12 cellular contexts compared by ENCODE assay signal in genomic region chr16:73054131-73054496, GRCh38. TPM values are rescaled to one million over a fixed set of nuclear protein-coding genes. Genes with fewer than 3 reads are reported as not detected.
A peak's percentile ranks its signal among the peaks of the same experiment; 100 is the strongest.
DNase-seq lines count a peak whose midpoint lies in the region; ATAC-seq and TF ChIP-seq lines count a peak whose summit lies in the region.
"Had no signal": no experiment of that assay in that cellular context is flagged by ENCODE, and none has a peak within 500 bp of the region (broad histone marks: within the 10 kb centered on the region; RNA-seq: fewer than 3 reads in every experiment).

No MANE protein-coding gene starts in this region.

- H3K4me1 ChIP-seq in HUES64 (ENCODE audit: insufficient read depth, low read length) (peaks cover 76% of the 10 kb centered on the region), stomach smooth muscle (ENCODE audit: control insufficient read depth, insufficient read depth, low read length) (peaks cover 67% of the 10 kb centered on the region)

- H3K9me3 ChIP-seq in HUES64 (ENCODE audit: insufficient read depth, low read depth, low read length) (no peaks in the 10 kb centered on the region), WERI-Rb-1 (ENCODE audit: severe bottlenecking) (no peaks in the 10 kb centered on the region), stomach smooth muscle (ENCODE audit: control insufficient read depth in 2 of 2, low read length in 2 of 2) (no peaks in the 10 kb centered on the region)

- H3K4me3 Mint-ChIP-seq in stimulated activated naive CD8-positive, alpha-beta T cell treated with anti-CD3 and anti-CD28 coated beads, Interleukin-15, amount 100 ng/mL, for 72 hours: no peak overlapping the region
- H3K4me3 Mint-ChIP-seq: activated CD4-positive, alpha-beta T cell treated with anti-CD3 and anti-CD28 coated beads, Interleukin-2, amount 10 ng/mL, durations not matched to agents 24 days and 14 days had no signal

- no peak for TF ChIP-seq CTCF in WERI-Rb-1 (IDR thresholded peaks at IDR 0.05; ENCODE audit: low read depth, low read length)

- H3K27ac ChIP-seq in HUES64 (ENCODE audit: low read depth, low read length) (no peak overlapping the region), WERI-Rb-1 (peak overlapping the region; percentile 90), stomach smooth muscle (ENCODE audit: low read length) (peak overlapping the region; percentile 99)

- H3K9ac ChIP-seq in HUES64 (ENCODE audit: low read depth, low read length) (no peak overlapping the region), stomach smooth muscle (ENCODE audit: low read length in 2 of 2) (peak overlapping the region; percentile 83 to 88)

- peaks cover 87% of the 10 kb centered on the region for H3K27me3 ChIP-seq in HUES64 (ENCODE audit: insufficient read depth, low read length)
- no peaks in the 10 kb centered on the region for H3K27me3 ChIP-seq in WERI-Rb-1 (ENCODE audit: insufficient read depth, low read depth, severe bottlenecking)
- no peaks in the 10 kb centered on the region for H3K27me3 ChIP-seq in stomach smooth muscle (ENCODE audit: control insufficient read depth in 1 of 2, insufficient read depth in 2 of 2, low read length in 2 of 2)

- H3K27me3 Mint-ChIP-seq in stimulated activated naive CD8-positive, alpha-beta T cell treated with anti-CD3 and anti-CD28 coated beads, Interleukin-15, amount 100 ng/mL, for 72 hours: peaks cover 9% of the 10 kb centered on the region

- H3K36me3 ChIP-seq in HUES64 (ENCODE audit: insufficient read depth, low read length) (no peaks in the 10 kb centered on the region), WERI-Rb-1 (no peaks in the 10 kb centered on the region), stomach smooth muscle (ENCODE audit: control insufficient read depth in 2 of 2, insufficient read depth in 2 of 2, low read length in 2 of 2) (no peaks in the 10 kb centered on the region)

- ATAC-seq in esophagus mucosa (no peak), GM18519 (IDR thresholded peaks at IDR 0.05; ENCODE audit: low FRiP score, unreplicated experiment) (no peak)
- ATAC-seq in stimulated activated naive CD8-positive, alpha-beta T cell treated with anti-CD3 and anti-CD28 coated beads, Interleukin-15, amount 100 ng/mL, for 72 hours: no peak

- H3K9me3 Mint-ChIP-seq in stimulated activated naive CD8-positive, alpha-beta T cell treated with anti-CD3 and anti-CD28 coated beads, Interleukin-15, amount 100 ng/mL, for 72 hours: no peaks in the 10 kb centered on the region
- H3K9me3 Mint-ChIP-seq: activated CD4-positive, alpha-beta T cell treated with anti-CD3 and anti-CD28 coated beads, Interleukin-2, amount 10 ng/mL, durations not matched to agents 24 days and 14 days; naive B cell had no signal

- WGBS in HUES64: 0% methylated on average over 6 of the region's 10 CpGs

- DNase-seq in WERI-Rb-1: no peak
- peak; percentile 61 for DNase-seq in left kidney (ENCODE audit: low read depth, low spot score)
- DNase-seq in stimulated activated CD4-positive, alpha-beta T cell treated with anti-CD3 and anti-CD28 coated beads, Interleukin-2, amount 100 ng/mL, for 48 hours: no peak
- no peak for DNase-seq in stimulated activated naive CD8-positive, alpha-beta T cell treated with anti-CD3 and anti-CD28 coated beads, Interleukin-15, amount 100 ng/mL, for 72 hours
- DNase-seq: activated CD4-positive, alpha-beta T cell treated with anti-CD3 and anti-CD28 coated beads, Interleukin-2, amount 10 ng/mL, durations not matched to agents 24 days and 14 days; amniotic stem cell; foreskin melanocyte; naive B cell had no signal

- peaks cover 21% of the 10 kb centered on the region for H3K4me1 Mint-ChIP-seq in stimulated activated naive CD8-positive, alpha-beta T cell treated with anti-CD3 and anti-CD28 coated beads, Interleukin-15, amount 100 ng/mL, for 72 hours

- H3K4me3 ChIP-seq in HUES64 (ENCODE audit: low read length): peak overlapping the region; percentile 40
- peak overlapping the region; percentile 70 for H3K4me3 ChIP-seq in WERI-Rb-1 (ENCODE audit: low read depth, low read length)
- H3K4me3 ChIP-seq in stomach smooth muscle (ENCODE audit: low read length in 2 of 2): peak overlapping the region; percentile 29 to 66

- no peak overlapping the region for H3K27ac Mint-ChIP-seq in stimulated activated naive CD8-positive, alpha-beta T cell treated with anti-CD3 and anti-CD28 coated beads, Interleukin-15, amount 100 ng/mL, for 72 hours
- H3K27ac Mint-ChIP-seq: activated CD4-positive, alpha-beta T cell treated with anti-CD3 and anti-CD28 coated beads, Interleukin-2, amount 10 ng/mL, durations not matched to agents 24 days and 14 days; naive B cell had no signal

RNA-seq across cellular contexts. Expression of gene ZFHX3, which starts 6.2 kb away (rescaled TPM):
- 1.3 TPM for polyA plus RNA-seq in HUES64 (2013, experiment 1 of 2)
- 2.5 TPM for polyA plus RNA-seq in HUES64 (2013, experiment 2 of 2)
- total RNA-seq in esophagus mucosa: 3.9 TPM
